Comparison of ENCODE assay signal across 31 cellular contexts in the genomic region with DNA sequence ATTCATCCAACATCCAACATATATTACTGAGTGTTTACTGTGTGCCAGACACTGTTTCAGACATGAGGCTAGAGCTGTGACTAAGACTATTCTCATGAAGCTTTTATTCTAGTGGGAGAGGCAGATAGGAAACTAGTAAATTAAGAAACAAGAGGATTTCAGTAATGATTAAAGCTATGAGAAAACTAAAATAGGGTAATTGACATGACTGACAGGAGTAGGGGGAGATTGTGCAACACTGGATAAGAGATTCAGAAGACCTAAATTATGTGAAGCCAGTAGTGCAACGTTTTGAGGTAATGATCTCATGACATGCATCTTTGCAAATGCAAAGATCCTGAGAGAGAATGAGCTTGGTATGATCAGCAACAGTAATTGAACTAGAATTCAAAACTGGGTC.
"Had no signal": no experiment of that assay in that cellular context is flagged by ENCODE, and none has a peak within 500 bp of the region (broad histone marks: within the 10 kb centered on the region; RNA-seq: fewer than 3 reads in every experiment).

No MANE protein-coding gene starts in this region.

- ATAC-seq: activated CD4-positive, alpha-beta T cell treated with anti-CD3 and anti-CD28 coated beads for 36 hours; activated naive CD4-positive, alpha-beta T cell treated with anti-CD3 and anti-CD28 coated beads, Interleukin-2, amount 50 U/mL, for 72 hours; activated T-cell treated with anti-CD3 and anti-CD28 coated beads, Interleukin-2, amount 50 U/mL, for 72 hours; effector memory CD8-positive, alpha-beta T cell; foreskin keratinocyte; gastrocnemius medialis; heart left ventricle; T-helper 17 cell had no signal

- FAIRE-seq: astrocyte, colon had no signal

- H3K27ac ChIP-seq: esophagus muscularis mucosa, foreskin keratinocyte, gastrocnemius medialis, heart left ventricle had no signal

- H3K27me3 Mint-ChIP-seq: activated CD4-positive, alpha-beta memory T cell treated with anti-CD3 and anti-CD28 coated beads for 36 hours; activated CD4-positive, alpha-beta T cell treated with anti-CD3 and anti-CD28 coated beads for 36 hours; activated CD4-positive, alpha-beta T cell treated with anti-CD3 and anti-CD28 coated beads, Interleukin-2, amount 10 ng/mL, durations not matched to agents 24 days and 14 days; activated naive CD8-positive, alpha-beta T cell treated with anti-CD3 and anti-CD28 coated beads, Interleukin-2, amount 10 ng/mL, durations not matched to agents 7 days and 5 days; activated T-cell treated with anti-CD3 and anti-CD28 coated beads, Interleukin-2, amount 50 U/mL, for 24 hours; effector memory CD8-positive, alpha-beta T cell; T-helper 17 cell had no signal

- H3K36me3 Mint-ChIP-seq: activated CD4-positive, alpha-beta memory T cell treated with anti-CD3 and anti-CD28 coated beads for 36 hours; activated naive CD4-positive, alpha-beta T cell treated with anti-CD3 and anti-CD28 coated beads, Interleukin-2, amount 10 ng/mL, durations not matched to agents 7 days and 5 days; activated naive CD4-positive, alpha-beta T cell treated with anti-CD3 and anti-CD28 coated beads, Interleukin-2, amount 50 U/mL, for 72 hours; activated naive CD8-positive, alpha-beta T cell treated with anti-CD3 and anti-CD28 coated beads, Interleukin-2, amount 10 ng/mL, durations not matched to agents 7 days and 5 days had no signal

- H3K36me3 ChIP-seq: esophagus muscularis mucosa, gastrocnemius medialis, heart left ventricle had no signal

- H3K9me3 Mint-ChIP-seq: activated CD4-positive, alpha-beta memory T cell treated with anti-CD3 and anti-CD28 coated beads for 36 hours; activated naive CD4-positive, alpha-beta T cell treated with anti-CD3 and anti-CD28 coated beads, Interleukin-2, amount 10 ng/mL, durations not matched to agents 7 days and 5 days; activated naive CD8-positive, alpha-beta T cell treated with anti-CD3 and anti-CD28 coated beads, Interleukin-2, amount 10 ng/mL, durations not matched to agents 7 days and 5 days; activated T-cell treated with anti-CD3 and anti-CD28 coated beads, Interleukin-2, amount 50 U/mL, for 24 hours; effector memory CD8-positive, alpha-beta T cell had no signal

- H3K4me3 Mint-ChIP-seq: activated CD4-positive, alpha-beta memory T cell treated with anti-CD3 and anti-CD28 coated beads for 36 hours; activated CD4-positive, alpha-beta T cell treated with anti-CD3 and anti-CD28 coated beads for 36 hours; activated CD4-positive, alpha-beta T cell treated with anti-CD3 and anti-CD28 coated beads, Interleukin-2, amount 10 ng/mL, durations not matched to agents 24 days and 14 days; activated naive CD4-positive, alpha-beta T cell treated with anti-CD3 and anti-CD28 coated beads, Interleukin-2, amount 10 ng/mL, durations not matched to agents 7 days and 5 days; activated naive CD8-positive, alpha-beta T cell treated with anti-CD3 and anti-CD28 coated beads, Interleukin-2, amount 10 ng/mL, durations not matched to agents 7 days and 5 days; activated T-cell treated with anti-CD3 and anti-CD28 coated beads, Interleukin-2, amount 50 U/mL, for 24 hours; activated T-cell treated with anti-CD3 and anti-CD28 coated beads, Interleukin-2, amount 50 U/mL, for 72 hours; effector memory CD8-positive, alpha-beta T cell; T-helper 17 cell; T-helper 2 cell treated with Interferon-gamma antibody and Interleukin-4, amounts not matched to agents 5 μg/mL and 100 μg/mL, for 36 hours had no signal

- H3K4me3 ChIP-seq: esophagus muscularis mucosa, gastrocnemius medialis, heart left ventricle had no signal

- H3K27me3 ChIP-seq: esophagus muscularis mucosa, foreskin keratinocyte, gastrocnemius medialis, heart left ventricle had no signal

- H3K4me1 Mint-ChIP-seq: activated CD4-positive, alpha-beta T cell treated with anti-CD3 and anti-CD28 coated beads for 36 hours; activated CD4-positive, alpha-beta T cell treated with anti-CD3 and anti-CD28 coated beads, Interleukin-2, amount 10 ng/mL, durations not matched to agents 24 days and 14 days; activated naive CD4-positive, alpha-beta T cell treated with anti-CD3 and anti-CD28 coated beads, Interleukin-2, amount 10 ng/mL, durations not matched to agents 7 days and 5 days; activated naive CD8-positive, alpha-beta T cell treated with anti-CD3 and anti-CD28 coated beads, Interleukin-2, amount 10 ng/mL, durations not matched to agents 7 days and 5 days; T-helper 17 cell had no signal

- H3K27ac Mint-ChIP-seq: activated CD4-positive, alpha-beta memory T cell treated with anti-CD3 and anti-CD28 coated beads for 36 hours; activated CD4-positive, alpha-beta T cell treated with anti-CD3 and anti-CD28 coated beads for 36 hours; activated CD4-positive, alpha-beta T cell treated with anti-CD3 and anti-CD28 coated beads, Interleukin-2, amount 10 ng/mL, durations not matched to agents 24 days and 14 days; activated naive CD4-positive, alpha-beta T cell treated with anti-CD3 and anti-CD28 coated beads, Interleukin-2, amount 10 ng/mL, durations not matched to agents 7 days and 5 days; activated naive CD4-positive, alpha-beta T cell treated with anti-CD3 and anti-CD28 coated beads, Interleukin-2, amount 50 U/mL, for 72 hours; activated naive CD8-positive, alpha-beta T cell treated with anti-CD3 and anti-CD28 coated beads, Interleukin-2, amount 10 ng/mL, durations not matched to agents 7 days and 5 days; activated T-cell treated with anti-CD3 and anti-CD28 coated beads, Interleukin-2, amount 50 U/mL, for 24 hours; activated T-cell treated with anti-CD3 and anti-CD28 coated beads, Interleukin-2, amount 50 U/mL, for 72 hours; effector memory CD8-positive, alpha-beta T cell; T-helper 17 cell; T-helper 2 cell treated with Interferon-gamma antibody and Interleukin-4, amounts not matched to agents 5 μg/mL and 100 μg/mL, for 36 hours had no signal

- H3K9me3 ChIP-seq: esophagus muscularis mucosa, gastrocnemius medialis had no signal

- DNase-seq: activated CD4-positive, alpha-beta memory T cell treated with anti-CD3 and anti-CD28 coated beads for 36 hours; activated CD4-positive, alpha-beta T cell treated with anti-CD3 and anti-CD28 coated beads for 36 hours; activated CD4-positive, alpha-beta T cell treated with anti-CD3 and anti-CD28 coated beads, Interleukin-2, amount 10 ng/mL, durations not matched to agents 24 days and 14 days; activated CD4-positive, CD25-positive, alpha-beta regulatory T cell; activated CD4-positive, CD25-positive, alpha-beta regulatory T cell treated with anti-CD3 and anti-CD28 coated beads, Interleukin-2, amount 50 U/mL, for 72 hours; activated CD8-positive, alpha-beta memory T cell treated with anti-CD3 and anti-CD28 coated beads, Interleukin-2, amount 50 U/mL, for 48 hours; activated gamma-delta T cell; activated naive CD4-positive, alpha-beta T cell; activated naive CD4-positive, alpha-beta T cell treated with anti-CD3 and anti-CD28 coated beads, Interleukin-2, amount 10 ng/mL, durations not matched to agents 7 days and 5 days; activated naive CD8-positive, alpha-beta T cell treated with anti-CD3 and anti-CD28 coated beads, Interleukin-2, amount 10 ng/mL, durations not matched to agents 7 days and 5 days; activated T-cell treated with anti-CD3 and anti-CD28 coated beads for 4 hours; activated T-cell treated with anti-CD3 and anti-CD28 coated beads, Interleukin-2, amount 50 U/mL, for 24 hours; activated T-cell treated with anti-CD3 and anti-CD28 coated beads, Interleukin-2, amount 50 U/mL, for 72 hours; amniotic stem cell; anterior cingulate cortex; cortex of kidney; dermis blood vessel endothelial cell; effector CD4-positive, alpha-beta T cell; effector memory CD8-positive, alpha-beta T cell; erythroblast; foreskin keratinocyte; gastrocnemius medialis; glutamatergic neuron; heart left ventricle; T-helper 17 cell; T1000 had no signal

- H3K4me1 ChIP-seq: foreskin keratinocyte, heart left ventricle had no signal
